In genomic region chr3:108127301-108127988, GRCh38 we compare ENCODE assay signal across 8 cellular contexts. TPM values are rescaled to one million over a fixed set of nuclear protein-coding genes. Genes with fewer than 3 reads are reported as not detected.
A peak's percentile ranks its signal among the peaks of the same experiment; 100 is the strongest.
DNase-seq lines count a peak whose midpoint lies in the region; ATAC-seq and TF ChIP-seq lines count a peak whose summit lies in the region.
"Had no signal": no experiment of that assay in that cellular context is flagged by ENCODE, and none has a peak within 500 bp of the region (broad histone marks: within the 10 kb centered on the region; RNA-seq: fewer than 3 reads in every experiment).

No MANE protein-coding gene starts in this region.

- no peaks in the 10 kb centered on the region for H4K20me1 ChIP-seq in Loucy (ENCODE audit: insufficient read depth, low read length, poor library complexity, severe bottlenecking)

- peaks cover 89% of the 10 kb centered on the region for H3K4me1 ChIP-seq in Loucy (ENCODE audit: insufficient read depth, low read length, poor library complexity, severe bottlenecking)
- peaks cover 0 to 10% (median 4%) of the 10 kb centered on the region in 4 donors for H3K4me1 ChIP-seq in tibial nerve

- H3K27me3 ChIP-seq in Loucy (ENCODE audit: insufficient read depth, low read length, poor library complexity, severe bottlenecking) (no peaks in the 10 kb centered on the region), tibial nerve (no peaks in the 10 kb centered on the region)

- no peaks in the 10 kb centered on the region for H3K9me2 ChIP-seq in Loucy (replicated peaks; ENCODE audit: low read depth, low read length)

- peak overlapping the region; percentile 88 for H3K9ac ChIP-seq in Loucy (ENCODE audit: low read depth, low read length, poor library complexity, severe bottlenecking)

- 76 to 80% methylated on average over 9 of the region's 9 CpGs for WGBS in tibial nerve, 2 donors

- peak overlapping the region in 1 of 4 donors; percentile 46 for H3K27ac ChIP-seq in tibial nerve

- peaks cover 19% of the 10 kb centered on the region for H3F3A ChIP-seq in Loucy (ENCODE audit: low read depth)

- H3K36me3 ChIP-seq in Loucy (ENCODE audit: insufficient read depth, low read length), result no peaks in the 10 kb centered on the region
- no peaks in the 10 kb centered on the region for H3K36me3 ChIP-seq in tibial nerve

- H2AFZ ChIP-seq in Loucy (ENCODE audit: low read length), result 0 out of 2 replicates have a peak overlapping the region, but pooled peaks have one; percentile 10

- peak overlapping the region; percentile 94 for H3K4me2 ChIP-seq in Loucy (ENCODE audit: low read depth, low read length, poor library complexity, severe bottlenecking)

- intact Hi-C loops in left colon (cut with DNase I, micrococcal nuclease), result no loop called here

- TF ChIP-seq CTCF in Loucy (conservative IDR thresholded peaks at IDR 0.05; ENCODE audit: low read length) (no peak), tibial nerve (IDR thresholded peaks at IDR 0.05) (no peak)

- H3K79me2 ChIP-seq in Loucy (ENCODE audit: insufficient read depth, low read length), result peaks cover 50% of the 10 kb centered on the region

- peak; percentile 51 for DNase-seq in activated CD8-positive, alpha-beta memory T cell treated with anti-CD3 and anti-CD28 coated beads, Interleukin-2, amount 50 U/mL, for 4 hours
- DNase-seq in left colon, result peak; percentile 21 to 32
- DNase-seq in stimulated activated naive CD4-positive, alpha-beta T cell treated with Interleukin-2 at 50 U/mL for 16 hours (lab: John Stamatoyannopoulos, UW), result peak; percentile 45
- no peak for DNase-seq in DMS153 (lab: John Stamatoyannopoulos, UW)
- no peak for DNase-seq in tibial nerve (ENCODE audit: low spot score in 2 of 2)
- DNase-seq: NCI-H446 treated with DMSO at 0.1 percent for 48 hours had no signal

- ATAC-seq in left colon, result peak; percentile 76
- no peak for ATAC-seq in HG03520 (IDR thresholded peaks at IDR 0.05; ENCODE audit: unreplicated experiment)

- TF ChIP-seq POLR2A in tibial nerve (IDR thresholded peaks at IDR 0.05), result no peak

- no peak for TF ChIP-seq EP300 in tibial nerve (IDR thresholded peaks at IDR 0.05)

- H3K4me3 ChIP-seq in Loucy (ENCODE audit: low read length, poor library complexity, severe bottlenecking), result peak overlapping the region; percentile 74
- H3K4me3 ChIP-seq in tibial nerve, result no peak overlapping the region

- H3K9me3 ChIP-seq in Loucy (ENCODE audit: insufficient read depth, low read depth, low read length), result no peaks in the 10 kb centered on the region
- no peaks in the 10 kb centered on the region for H3K9me3 ChIP-seq in tibial nerve

RNA-seq across cellular contexts. Expression of gene CD47, which starts 36.6 kb away (rescaled TPM):
- total RNA-seq in left colon (10 to 100 TPM; 71.1 to 81.3 TPM), tibial nerve (10 to 100 TPM; 57.9 to 63.9 (median 60.5) TPM)

Comparison
In these comparisons a context has a peak if more than half of its experiments do, and no peak if none do; other contexts are left out.
1. DNase-seq: peak in activated CD8-positive, alpha-beta memory T cell treated with anti-CD3 and anti-CD28 coated beads, Interleukin-2, amount 50 U/mL, for 4 hours (single experiment), left colon (2 of 2) and stimulated activated naive CD4-positive, alpha-beta T cell treated with Interleukin-2 at 50 U/mL for 16 hours (single experiment); none in DMS153 (single experiment) and tibial nerve (0 of 2).